1 cellular context compared by ENCODE assay signal in the genomic region with DNA sequence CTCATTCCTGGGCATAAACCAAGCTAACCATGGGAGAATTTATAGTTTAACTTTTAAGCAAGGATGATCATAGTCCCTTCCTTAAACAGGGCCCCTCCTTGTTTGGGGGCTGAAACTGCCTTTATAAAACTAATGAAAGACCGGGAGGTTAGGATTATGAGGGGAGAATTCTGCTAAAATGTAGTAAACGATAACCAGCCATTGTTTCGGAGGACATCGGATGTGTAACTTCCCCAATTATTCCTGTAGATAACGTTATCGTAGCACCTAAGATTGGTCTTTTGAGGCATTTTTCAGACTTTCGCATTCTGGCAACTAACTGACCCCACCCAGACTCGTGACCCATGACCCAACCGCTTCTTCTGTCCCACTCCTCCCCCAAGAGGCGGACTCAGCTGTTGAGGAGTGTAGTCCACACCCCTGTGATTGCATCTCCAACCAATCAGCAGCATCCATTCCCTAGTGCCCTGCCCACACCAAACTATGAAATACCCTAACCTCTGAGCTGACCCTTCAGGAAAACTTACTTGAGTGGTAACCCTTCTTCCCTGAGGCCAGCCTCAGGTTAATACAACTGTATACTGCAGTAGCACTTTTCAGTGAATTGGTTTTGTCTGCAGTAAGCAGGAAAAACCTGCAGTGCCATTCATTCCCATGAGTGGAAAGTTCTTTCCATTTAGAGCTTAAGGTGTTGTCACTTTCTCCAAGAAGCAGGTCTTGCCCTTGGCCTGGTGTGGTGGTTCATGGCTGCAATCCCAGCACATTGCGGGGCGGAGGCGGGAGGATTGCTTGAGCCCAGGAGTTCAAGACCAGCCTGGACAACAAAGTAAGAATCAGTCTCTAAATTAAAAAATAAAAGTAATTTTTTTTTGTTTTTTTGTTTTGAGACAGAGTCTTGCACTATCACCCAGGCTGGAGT.
A peak's percentile ranks its signal among the peaks of the same experiment; 100 is the strongest.
TF ChIP-seq lines count a peak whose summit lies in the region.

No MANE protein-coding gene starts in this region.

TF ChIP-seq in HepG2, 621 proteins besides CTCF, POLR2A, EP300 and RAD21 (continued from another document):
- TF ChIP-seq ZNF605 (CRISPR knock-in tag; IDR thresholded peaks at IDR 0.05) = peak; percentile 66
- TF ChIP-seq RARA (CRISPR knock-in tag; IDR thresholded peaks at IDR 0.05) = peak; percentile 30
- peak in 1 of 2 experiments; percentile 62; a peak in 2 of 4 replicates for TF ChIP-seq NR2F1 (CRISPR knock-in tag; IDR thresholded peaks at IDR 0.05)
- peak; percentile 16; the same call in 1 of the 2 replicates for TF ChIP-seq HDAC2 (CRISPR knock-in tag; IDR thresholded peaks at IDR 0.05)
- TF ChIP-seq, protein P1, sequence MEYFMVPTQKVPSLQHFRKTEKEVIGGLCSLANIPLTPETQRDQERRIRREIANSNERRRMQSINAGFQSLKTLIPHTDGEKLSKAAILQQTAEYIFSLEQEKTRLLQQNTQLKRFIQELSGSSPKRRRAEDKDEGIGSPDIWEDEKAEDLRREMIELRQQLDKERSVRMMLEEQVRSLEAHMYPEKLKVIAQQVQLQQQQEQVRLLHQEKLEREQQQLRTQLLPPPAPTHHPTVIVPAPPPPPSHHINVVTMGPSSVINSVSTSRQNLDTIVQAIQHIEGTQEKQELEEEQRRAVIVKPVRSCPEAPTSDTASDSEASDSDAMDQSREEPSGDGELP (IDR thresholded peaks at IDR 0.05; ENCODE audit: borderline replicate concordance, low read depth) = peak; percentile 91
- peak; percentile 72 for TF ChIP-seq NFYC (CRISPR knock-in tag; IDR thresholded peaks at IDR 0.05)
- TF ChIP-seq FOXA3 (CRISPR knock-in tag; IDR thresholded peaks at IDR 0.05) = 0 out of 2 replicates have a peak, but pooled peaks have one; percentile 23
- TF ChIP-seq, protein P2, sequence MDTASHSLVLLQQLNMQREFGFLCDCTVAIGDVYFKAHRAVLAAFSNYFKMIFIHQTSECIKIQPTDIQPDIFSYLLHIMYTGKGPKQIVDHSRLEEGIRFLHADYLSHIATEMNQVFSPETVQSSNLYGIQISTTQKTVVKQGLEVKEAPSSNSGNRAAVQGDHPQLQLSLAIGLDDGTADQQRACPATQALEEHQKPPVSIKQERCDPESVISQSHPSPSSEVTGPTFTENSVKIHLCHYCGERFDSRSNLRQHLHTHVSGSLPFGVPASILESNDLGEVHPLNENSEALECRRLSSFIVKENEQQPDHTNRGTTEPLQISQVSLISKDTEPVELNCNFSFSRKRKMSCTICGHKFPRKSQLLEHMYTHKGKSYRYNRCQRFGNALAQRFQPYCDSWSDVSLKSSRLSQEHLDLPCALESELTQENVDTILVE (CRISPR knock-in tag; IDR thresholded peaks at IDR 0.05) = peak; percentile 9; the same call in 1 of the 2 replicates
- peak; percentile 40; the same call in 1 of the 2 replicates for TF ChIP-seq SP5 (CRISPR knock-in tag; IDR thresholded peaks at IDR 0.05; ENCODE audit: borderline replicate concordance, low read depth)
- TF ChIP-seq TRIM24 (CRISPR knock-in tag; IDR thresholded peaks at IDR 0.05) = no peak
- 0 out of 2 replicates have a peak, but pooled peaks have one; percentile 10 for TF ChIP-seq ZNF724P (CRISPR knock-in tag; IDR thresholded peaks at IDR 0.05; ENCODE audit: borderline replicate concordance)
- TF ChIP-seq XRCC5 (optimal IDR thresholded peaks at IDR 0.05; ENCODE audit: low read length) = no peak
- TF ChIP-seq ARNTL (CRISPR knock-in tag; IDR thresholded peaks at IDR 0.05) = 0 out of 2 replicates have a peak, but pooled peaks have one; percentile 11
- TF ChIP-seq, protein P3, sequence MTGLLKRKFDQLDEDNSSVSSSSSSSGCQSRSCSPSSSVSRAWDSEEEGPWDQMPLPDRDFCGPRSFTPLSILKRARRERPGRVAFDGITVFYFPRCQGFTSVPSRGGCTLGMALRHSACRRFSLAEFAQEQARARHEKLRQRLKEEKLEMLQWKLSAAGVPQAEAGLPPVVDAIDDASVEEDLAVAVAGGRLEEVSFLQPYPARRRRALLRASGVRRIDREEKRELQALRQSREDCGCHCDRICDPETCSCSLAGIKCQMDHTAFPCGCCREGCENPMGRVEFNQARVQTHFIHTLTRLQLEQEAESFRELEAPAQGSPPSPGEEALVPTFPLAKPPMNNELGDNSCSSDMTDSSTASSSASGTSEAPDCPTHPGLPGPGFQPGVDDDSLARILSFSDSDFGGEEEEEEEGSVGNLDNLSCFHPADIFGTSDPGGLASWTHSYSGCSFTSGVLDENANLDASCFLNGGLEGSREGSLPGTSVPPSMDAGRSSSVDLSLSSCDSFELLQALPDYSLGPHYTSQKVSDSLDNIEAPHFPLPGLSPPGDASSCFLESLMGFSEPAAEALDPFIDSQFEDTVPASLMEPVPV (CRISPR knock-in tag; IDR thresholded peaks at IDR 0.05) = no peak
- TF ChIP-seq TARDBP (CRISPR knock-in tag; IDR thresholded peaks at IDR 0.05) = 0 out of 2 replicates have a peak, but pooled peaks have one; percentile 32
- TF ChIP-seq NCOR1 (IDR thresholded peaks at IDR 0.05; ENCODE audit: borderline replicate concordance, low read length) = 0 out of 2 replicates have a peak, but pooled peaks have one; percentile 7
- TF ChIP-seq TEAD3 (CRISPR knock-in tag; optimal IDR thresholded peaks at IDR 0.05; ENCODE audit: borderline replicate concordance) = peak; percentile 42
- no peak for TF ChIP-seq TCF7 (IDR thresholded peaks at IDR 0.05; ENCODE audit: low read depth)
- peak; percentile 68 for TF ChIP-seq RBFOX2 (IDR thresholded peaks at IDR 0.05; ENCODE audit: low read depth, low read length)
- TF ChIP-seq NFYB (CRISPR knock-in tag; IDR thresholded peaks at IDR 0.05) = peak; percentile 55; the same call in 1 of the 2 replicates
- TF ChIP-seq POLR2AphosphoS5 (IDR thresholded peaks at IDR 0.05; ENCODE audit: low read depth, low read length) = peak; percentile 60
- TF ChIP-seq STAT5B (CRISPR knock-in tag; IDR thresholded peaks at IDR 0.05) = no peak
- TF ChIP-seq ATF7-NPFF (CRISPR knock-in tag; IDR thresholded peaks at IDR 0.05; ENCODE audit: low read depth) = 0 out of 2 replicates have a peak, but pooled peaks have one; percentile 13
